ENCODE assay signal across 1 cellular context in the genomic region with DNA sequence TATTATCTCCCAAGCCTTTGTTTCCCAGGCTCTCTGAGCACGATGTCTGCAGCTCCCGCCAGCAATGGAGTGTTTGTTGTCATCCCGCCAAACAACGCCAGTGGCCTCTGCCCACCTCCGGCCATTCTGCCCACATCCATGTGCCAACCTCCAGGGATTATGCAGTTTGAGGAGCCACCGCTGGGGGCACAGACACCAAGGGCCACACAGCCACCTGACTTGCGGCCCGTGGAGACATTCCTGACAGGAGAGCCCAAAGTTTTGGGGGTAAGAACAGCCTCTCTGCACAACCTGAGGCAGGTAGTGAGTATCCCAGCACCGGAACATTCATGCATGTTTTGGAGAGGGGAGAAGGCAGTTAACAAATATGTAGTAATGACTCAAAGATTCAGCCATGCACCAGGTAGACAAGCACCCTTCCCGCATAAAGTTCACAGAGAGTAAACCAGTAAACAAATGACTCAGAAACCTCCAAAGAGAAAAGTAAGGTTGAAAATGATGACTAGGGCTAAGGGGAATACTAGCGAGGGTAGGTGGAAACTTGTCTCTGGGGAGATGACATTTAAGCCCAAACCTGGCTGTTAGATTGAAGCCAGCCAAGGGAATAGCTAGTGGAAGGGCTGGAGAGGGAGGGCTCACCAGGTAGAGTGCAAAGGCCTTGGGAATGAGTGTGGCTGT.
TF ChIP-seq lines count a peak whose summit lies in the region.

No MANE protein-coding gene starts in this region.

TF ChIP-seq in SK-N-SH treated with all-trans-retinoic acid at 6 μM for 48 hours, 23 proteins besides CTCF, POLR2A, EP300 and RAD21 (continued from another document):
- TF ChIP-seq, protein P1, sequence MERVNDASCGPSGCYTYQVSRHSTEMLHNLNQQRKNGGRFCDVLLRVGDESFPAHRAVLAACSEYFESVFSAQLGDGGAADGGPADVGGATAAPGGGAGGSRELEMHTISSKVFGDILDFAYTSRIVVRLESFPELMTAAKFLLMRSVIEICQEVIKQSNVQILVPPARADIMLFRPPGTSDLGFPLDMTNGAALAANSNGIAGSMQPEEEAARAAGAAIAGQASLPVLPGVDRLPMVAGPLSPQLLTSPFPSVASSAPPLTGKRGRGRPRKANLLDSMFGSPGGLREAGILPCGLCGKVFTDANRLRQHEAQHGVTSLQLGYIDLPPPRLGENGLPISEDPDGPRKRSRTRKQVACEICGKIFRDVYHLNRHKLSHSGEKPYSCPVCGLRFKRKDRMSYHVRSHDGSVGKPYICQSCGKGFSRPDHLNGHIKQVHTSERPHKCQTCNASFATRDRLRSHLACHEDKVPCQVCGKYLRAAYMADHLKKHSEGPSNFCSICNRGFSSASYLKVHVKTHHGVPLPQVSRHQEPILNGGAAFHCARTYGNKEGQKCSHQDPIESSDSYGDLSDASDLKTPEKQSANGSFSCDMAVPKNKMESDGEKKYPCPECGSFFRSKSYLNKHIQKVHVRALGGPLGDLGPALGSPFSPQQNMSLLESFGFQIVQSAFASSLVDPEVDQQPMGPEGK (CRISPR knock-in tag; IDR thresholded peaks at IDR 0.05; ENCODE audit: borderline replicate concordance) = no peak
- TF ChIP-seq BACH2 (CRISPR knock-in tag; IDR thresholded peaks at IDR 0.05; ENCODE audit: borderline replicate concordance) (no peak), TCF4 (CRISPR knock-in tag; IDR thresholded peaks at IDR 0.05; ENCODE audit: borderline replicate concordance) (no peak), ZNF70 (CRISPR knock-in tag; IDR thresholded peaks at IDR 0.05) (no peak), OSR1 (CRISPR knock-in tag; IDR thresholded peaks at IDR 0.05) (no peak), RARB (CRISPR knock-in tag; IDR thresholded peaks at IDR 0.05) (no peak)
